1 cellular context compared by ENCODE assay signal in genomic region chr22:39230261-39231196, GRCh38.
TF ChIP-seq lines count a peak whose summit lies in the region.

No MANE protein-coding gene starts in this region.

TF ChIP-seq in HepG2, 621 proteins besides CTCF, POLR2A, EP300 and RAD21 (continued from another document and continues in another):
- TF ChIP-seq MYPOP (CRISPR knock-in tag; IDR thresholded peaks at IDR 0.05): peak; percentile 54; the same call in 1 of the 2 replicates
- 0 out of 2 replicates have a peak, but pooled peaks have one; percentile 26 for TF ChIP-seq ZNF547 (CRISPR knock-in tag; IDR thresholded peaks at IDR 0.05)
- no peak for TF ChIP-seq GABPA (IDR thresholded peaks at IDR 0.05; ENCODE audit: low read depth, low read length)
- TF ChIP-seq GABPA (CRISPR knock-in tag; IDR thresholded peaks at IDR 0.05; ENCODE audit: low read depth): peak; percentile 86
- no peak for TF ChIP-seq BRD4 (CRISPR knock-in tag; IDR thresholded peaks at IDR 0.05)
- peak; percentile 51; the same call in 1 of the 2 replicates for TF ChIP-seq MXD4 (CRISPR knock-in tag; IDR thresholded peaks at IDR 0.05)
- no peak for TF ChIP-seq ZNF33B (CRISPR knock-in tag; IDR thresholded peaks at IDR 0.05)
- peak; percentile 58; the same call in 1 of the 2 replicates for TF ChIP-seq ZNF362 (CRISPR knock-in tag; IDR thresholded peaks at IDR 0.05; ENCODE audit: borderline replicate concordance)
- TF ChIP-seq DR1 (CRISPR knock-in tag; IDR thresholded peaks at IDR 0.05): no peak
- TF ChIP-seq ATF7 (IDR thresholded peaks at IDR 0.05): no peak
- peak; percentile 86 for TF ChIP-seq ATF7 (CRISPR knock-in tag; IDR thresholded peaks at IDR 0.05)
- peak; percentile 48; the same call in 1 of the 2 replicates for TF ChIP-seq ZNF580 (CRISPR knock-in tag; IDR thresholded peaks at IDR 0.05; ENCODE audit: borderline replicate concordance, low read depth)
- TF ChIP-seq ZGPAT (CRISPR knock-in tag; IDR thresholded peaks at IDR 0.05): peak; percentile 93
- TF ChIP-seq RERE (CRISPR knock-in tag; IDR thresholded peaks at IDR 0.05; ENCODE audit: low read depth): peak; percentile 74
- peak; percentile 81; the same call in 1 of the 2 replicates for TF ChIP-seq RCOR2 (CRISPR knock-in tag; IDR thresholded peaks at IDR 0.05)
- TF ChIP-seq ZNF816 (CRISPR knock-in tag; IDR thresholded peaks at IDR 0.05; ENCODE audit: borderline replicate concordance): peak; percentile 84; the same call in 1 of the 2 replicates
- 0 out of 2 replicates have a peak, but pooled peaks have one; percentile 8 for TF ChIP-seq ZBTB39 (CRISPR knock-in tag; IDR thresholded peaks at IDR 0.05)
- 0 out of 2 replicates have a peak, but pooled peaks have one; percentile 14 for TF ChIP-seq ZNF121 (CRISPR knock-in tag; IDR thresholded peaks at IDR 0.05)
- no peak for TF ChIP-seq ZNF160 (CRISPR knock-in tag; IDR thresholded peaks at IDR 0.05)
- TF ChIP-seq ZBTB1 (CRISPR knock-in tag; IDR thresholded peaks at IDR 0.05; ENCODE audit: borderline replicate concordance): no peak
- TF ChIP-seq MEF2D (CRISPR knock-in tag; IDR thresholded peaks at IDR 0.05): peak; percentile 96
- TF ChIP-seq ZC3H4 (CRISPR knock-in tag; IDR thresholded peaks at IDR 0.05; ENCODE audit: borderline replicate concordance): no peak
- peak; percentile 81; the same call in 1 of the 2 replicates for TF ChIP-seq ZSCAN29 (CRISPR knock-in tag; conservative IDR thresholded peaks at IDR 0.05)
- TF ChIP-seq ARNT2 (CRISPR knock-in tag; IDR thresholded peaks at IDR 0.05; ENCODE audit: low read depth): peak; percentile 76
- TF ChIP-seq ZNF678 (CRISPR knock-in tag; IDR thresholded peaks at IDR 0.05): no peak
- TF ChIP-seq ZHX2 (IDR thresholded peaks at IDR 0.05; ENCODE audit: low read depth): no peak
- TF ChIP-seq ZHX2 (CRISPR knock-in tag; IDR thresholded peaks at IDR 0.05; ENCODE audit: borderline replicate concordance): no peak
- no peak for TF ChIP-seq TCF12 (IDR thresholded peaks at IDR 0.05)
- peak; percentile 91 for TF ChIP-seq TCF12 (CRISPR knock-in tag; IDR thresholded peaks at IDR 0.05)
- peak; percentile 81; the same call in 1 of the 2 replicates for TF ChIP-seq ZFP1 (CRISPR knock-in tag; IDR thresholded peaks at IDR 0.05)
- TF ChIP-seq FOXP4 (CRISPR knock-in tag; IDR thresholded peaks at IDR 0.05): peak; percentile 77
- peak; percentile 79 for TF ChIP-seq FOXA3 (CRISPR knock-in tag; IDR thresholded peaks at IDR 0.05)
- peak; percentile 95 for TF ChIP-seq MED1 (CRISPR knock-in tag; IDR thresholded peaks at IDR 0.05)
- peak; percentile 34 for TF ChIP-seq ASH2L (IDR thresholded peaks at IDR 0.05; ENCODE audit: insufficient read length, low read depth, low read length)
- TF ChIP-seq YEATS4 (CRISPR knock-in tag; IDR thresholded peaks at IDR 0.05; ENCODE audit: borderline replicate concordance): peak; percentile 47; the same call in 1 of the 2 replicates
- TF ChIP-seq KDM4B (CRISPR knock-in tag; IDR thresholded peaks at IDR 0.05): 0 out of 2 replicates have a peak, but pooled peaks have one; percentile 49
- TF ChIP-seq ELF1 (CRISPR knock-in tag; IDR thresholded peaks at IDR 0.05): peak; percentile 98
- no peak for TF ChIP-seq SP1 (IDR thresholded peaks at IDR 0.05)
- TF ChIP-seq SP1 (CRISPR knock-in tag; IDR thresholded peaks at IDR 0.05): no peak; the same call in 1 of the 2 replicates
- no peak for TF ChIP-seq ZIK1 (CRISPR knock-in tag; IDR thresholded peaks at IDR 0.05; ENCODE audit: borderline replicate concordance, low read depth)
- TF ChIP-seq KAT7 (CRISPR knock-in tag; IDR thresholded peaks at IDR 0.05; ENCODE audit: borderline replicate concordance): peak; percentile 56; the same call in 1 of the 2 replicates
- peak; percentile 100 for TF ChIP-seq ELF3 (CRISPR knock-in tag; IDR thresholded peaks at IDR 0.05)
- peak; percentile 51 for TF ChIP-seq HNF4G (IDR thresholded peaks at IDR 0.05; ENCODE audit: borderline replicate concordance, low read depth, low read length)
- TF ChIP-seq HNF4G (CRISPR knock-in tag; IDR thresholded peaks at IDR 0.05; ENCODE audit: borderline replicate concordance, low read depth): peak; percentile 91
- peak; percentile 61; the same call in 1 of the 2 replicates for TF ChIP-seq ZNF317 (CRISPR knock-in tag; IDR thresholded peaks at IDR 0.05)
- TF ChIP-seq KDM1A (CRISPR knock-in tag; IDR thresholded peaks at IDR 0.05): peak; percentile 40; the same call in 1 of the 2 replicates
